8 cellular contexts compared by ENCODE assay signal in the genomic region with DNA sequence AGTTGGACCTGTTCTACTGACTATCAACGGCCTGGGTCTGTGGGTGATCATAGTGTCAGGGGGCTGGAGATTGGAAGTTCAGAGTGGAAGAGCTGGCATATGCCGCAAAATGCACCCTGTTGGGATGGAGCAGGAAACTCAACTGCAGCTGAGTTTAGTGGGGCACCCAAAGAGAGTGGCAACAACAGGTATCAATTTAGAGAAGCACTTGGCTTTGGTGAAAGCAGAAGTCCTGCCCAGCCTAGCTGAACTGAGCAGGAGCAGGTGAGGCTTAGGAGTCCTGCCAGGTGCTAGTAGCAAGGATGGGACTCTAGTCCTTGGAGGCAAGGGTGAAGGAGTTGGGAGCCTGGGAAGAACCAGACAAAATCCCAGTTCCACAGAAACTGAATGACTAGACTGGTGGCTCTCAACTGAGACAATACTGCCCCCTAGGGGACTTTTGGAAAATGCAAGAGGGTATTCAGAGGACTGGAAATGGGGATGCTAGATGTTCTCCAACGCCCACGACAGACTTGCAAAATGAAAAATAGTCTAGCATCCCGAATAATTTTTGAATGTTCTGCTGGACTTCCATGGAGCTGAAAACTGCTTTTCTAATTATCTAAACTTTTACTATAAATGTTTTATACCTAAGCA. TPM values are rescaled to one million over a fixed set of nuclear protein-coding genes. Genes with fewer than 3 reads are reported as not detected.
A peak's percentile ranks its signal among the peaks of the same experiment; 100 is the strongest.
DNase-seq lines count a peak whose midpoint lies in the region; ATAC-seq and TF ChIP-seq lines count a peak whose summit lies in the region.

No MANE protein-coding gene starts in this region.

- H3K27me3 Mint-ChIP-seq in nephron (ENCODE audit: low read depth) = peaks cover 5% of the 10 kb centered on the region
- peaks cover 4% of the 10 kb centered on the region for H3K27me3 Mint-ChIP-seq in stimulated activated memory B cell treated with anti-CD40 and anti-IgM and Interleukin-4, amounts not matched to agents 10 μg/mL and 1 μg/mL and 100 μg/mL, for 72 hours

- H3K27ac Mint-ChIP-seq in nephron = no peak overlapping the region
- H3K27ac Mint-ChIP-seq in stimulated activated memory B cell treated with anti-CD40 and anti-IgM and Interleukin-4, amounts not matched to agents 10 μg/mL and 1 μg/mL and 100 μg/mL, for 72 hours = no peak overlapping the region

- DNase-seq in DMS 273 (lab: John Stamatoyannopoulos, UW; ENCODE audit: unreplicated experiment) = peak; percentile 89
- DNase-seq in DMS 273 treated with DMSO at 0.1 percent for 48 hours (lab: John Stamatoyannopoulos, UW) = no peak
- DNase-seq in NCI-H69 (lab: John Stamatoyannopoulos, UW) = peak; percentile 74
- DNase-seq in activated CD8-positive, alpha-beta memory T cell treated with anti-CD3 and anti-CD28 coated beads, Interleukin-2, amount 50 U/mL, for 1 hour (ENCODE audit: extremely low read depth) = peak; percentile 10

- peak; percentile 86 to 88 (median 87) for TF ChIP-seq CTCF in nephron (IDR thresholded peaks at IDR 0.05; ENCODE audit: unreplicated experiment in 3 of 3)

- H3K4me3 Mint-ChIP-seq in nephron = no peak overlapping the region
- no peak overlapping the region for H3K4me3 Mint-ChIP-seq in stimulated activated memory B cell treated with anti-CD40 and anti-IgM and Interleukin-4, amounts not matched to agents 10 μg/mL and 1 μg/mL and 100 μg/mL, for 72 hours

- no peaks in the 10 kb centered on the region for H3K9me3 Mint-ChIP-seq in nephron
- H3K9me3 Mint-ChIP-seq in stimulated activated memory B cell treated with anti-CD40 and anti-IgM and Interleukin-4, amounts not matched to agents 10 μg/mL and 1 μg/mL and 100 μg/mL, for 72 hours = no peaks in the 10 kb centered on the region

- H3K4me1 Mint-ChIP-seq in nephron = peaks cover 29% of the 10 kb centered on the region
- H3K4me1 Mint-ChIP-seq in stimulated activated memory B cell treated with anti-CD40 and anti-IgM and Interleukin-4, amounts not matched to agents 10 μg/mL and 1 μg/mL and 100 μg/mL, for 72 hours = peaks cover 3% of the 10 kb centered on the region

- ATAC-seq in HG02885 (IDR thresholded peaks at IDR 0.05; ENCODE audit: poor library complexity, unreplicated experiment) (peak; percentile 60), esophagus mucosa (peak; percentile 54)
- ATAC-seq in stimulated activated memory B cell treated with anti-CD40 and anti-IgM and Interleukin-4, amounts not matched to agents 10 μg/mL and 1 μg/mL and 100 μg/mL, for 72 hours = no peak

- H3K36me3 Mint-ChIP-seq in nephron (ENCODE audit: low read depth) = no peaks in the 10 kb centered on the region
- no peaks in the 10 kb centered on the region for H3K36me3 Mint-ChIP-seq in stimulated activated memory B cell treated with anti-CD40 and anti-IgM and Interleukin-4, amounts not matched to agents 10 μg/mL and 1 μg/mL and 100 μg/mL, for 72 hours

RNA-seq across cellular contexts. Expression of a gene that starts 49.4 kb away (rescaled TPM):
- total RNA-seq in esophagus mucosa = not detected
